ENCODE assay signal across 8 cellular contexts in genomic region chr11:125164091-125164421, GRCh38. TPM values are rescaled to one million over a fixed set of nuclear protein-coding genes. Genes with fewer than 3 reads are reported as not detected.
DNase-seq lines count a peak whose midpoint lies in the region; ATAC-seq and TF ChIP-seq lines count a peak whose summit lies in the region.

No MANE protein-coding gene starts in this region.

- 11% methylated on average over 8 of the region's 8 CpGs for WGBS in urinary bladder

- peak overlapping the region in 4 of 9 donors; percentile 28 to 78 (median 49) for H3K27ac Mint-ChIP-seq in naive thymus-derived CD4-positive, alpha-beta T cell

- intact Hi-C loops in left ventricle myocardium inferior (cut with micrococcal nuclease), result no loop called here
- intact Hi-C loops in Right ventricle myocardium superior (cut with DNase I), result loop anchor here (2.0 to 10.0 kb wide), 2 partner anchors 185 to 241 kb away; no protein-coding TSS in a partner anchor
- intact Hi-C loops in naive thymus-derived CD4-positive, alpha-beta T cell (cut with micrococcal nuclease), result loop anchor here (1.0 to 5.0 kb wide), 4 partner anchors 53 to 297 kb away; partner anchors contain the start of genes ROBO3 (in 1 of the 2) and TMEM218 (in 1 of the 2)

- no peak for TF ChIP-seq CTCF in left ventricle myocardium inferior (IDR thresholded peaks at IDR 0.05; ENCODE audit: borderline replicate concordance)

- POLR2A ChIA-PET in naive thymus-derived CD4-positive, alpha-beta T cell (lab: Charles Lee), result no interaction called here

- H3K4me3 Mint-ChIP-seq in naive thymus-derived CD4-positive, alpha-beta T cell, result peak overlapping the region; percentile 55 to 96 (median 79)

- CTCF ChIA-PET in naive thymus-derived CD4-positive, alpha-beta T cell (lab: Charles Lee), result interaction anchor here (0.7 kb wide), 1 partner anchor 78 kb away, joined by 3 read pairs; no protein-coding TSS in a partner anchor

- DNase-seq in left ventricle myocardium inferior (no peak), Right ventricle myocardium superior (no peak), caudate nucleus (lab: John Stamatoyannopoulos, UW) (no peak), OCI-M2 (lab: John Stamatoyannopoulos, UW; ENCODE audit: unreplicated experiment) (no peak), NCI-H2029 (lab: John Stamatoyannopoulos, UW) (no peak), NCI-H1436 treated with DMSO at 0.1 percent for 48 hours (lab: John Stamatoyannopoulos, UW) (no peak)
- DNase-seq in naive thymus-derived CD4-positive, alpha-beta T cell, result no peak

- H3K36me3 Mint-ChIP-seq in naive thymus-derived CD4-positive, alpha-beta T cell, result peaks cover 0 to 6% (median 0%) of the 10 kb centered on the region in 5 donors

- H3K36me3 ChIP-seq in left ventricle myocardium inferior (no peaks in the 10 kb centered on the region), urinary bladder (ENCODE audit: insufficient read depth) (no peaks in the 10 kb centered on the region)
- no peaks in the 10 kb centered on the region for H3K36me3 ChIP-seq in naive thymus-derived CD4-positive, alpha-beta T cell (ENCODE audit: control insufficient read depth in 2 of 3, insufficient read depth in 3 of 3, low read length in 3 of 3)

- peak overlapping the region; percentile 87 for H3K27ac ChIP-seq in left ventricle myocardium inferior (replicated peaks)
- H3K27ac ChIP-seq in caudate nucleus (ENCODE audit: low read depth, low read length), result peak overlapping the region; percentile 73
- H3K27ac ChIP-seq in naive thymus-derived CD4-positive, alpha-beta T cell (ENCODE audit: low read depth, low read length), result no peak overlapping the region
- peak overlapping the region; percentile 41 for H3K27ac ChIP-seq in urinary bladder (ENCODE audit: low read depth)

- H3K27me3 Mint-ChIP-seq in naive thymus-derived CD4-positive, alpha-beta T cell, result peaks cover 37 to 79% (median 53%) of the 10 kb centered on the region in 5 donors

- ATAC-seq in Right ventricle myocardium superior (ENCODE audit: poor library complexity), result no peak
- ATAC-seq in naive thymus-derived CD4-positive, alpha-beta T cell, result no peak

- peak overlapping the region; percentile 83 for H3K4me3 ChIP-seq in left ventricle myocardium inferior
- no peak overlapping the region for H3K4me3 ChIP-seq in naive thymus-derived CD4-positive, alpha-beta T cell (ENCODE audit: low read length)
- peak overlapping the region; percentile 73 for H3K4me3 ChIP-seq in urinary bladder (ENCODE audit: low read depth, low read length)

- peaks cover 15 to 23% (median 18%) of the 10 kb centered on the region in 7 donors for H3K4me1 Mint-ChIP-seq in naive thymus-derived CD4-positive, alpha-beta T cell

- peaks cover 53% of the 10 kb centered on the region for H3K4me1 ChIP-seq in left ventricle myocardium inferior
- H3K4me1 ChIP-seq in naive thymus-derived CD4-positive, alpha-beta T cell (ENCODE audit: control insufficient read depth in 2 of 2, insufficient read depth in 2 of 2, low read length in 2 of 2), result peaks cover 12 to 17% of the 10 kb centered on the region in 2 donors
- no peaks in the 10 kb centered on the region for H3K4me1 ChIP-seq in urinary bladder (ENCODE audit: insufficient read depth)

- H3K27me3 ChIP-seq in left ventricle myocardium inferior (ENCODE audit: low read depth), result peaks cover 37% of the 10 kb centered on the region
- H3K27me3 ChIP-seq in naive thymus-derived CD4-positive, alpha-beta T cell (ENCODE audit: control insufficient read depth in 2 of 2, insufficient read depth in 2 of 2, low read length in 2 of 2), result peaks cover 7 to 23% of the 10 kb centered on the region in 2 donors

- no peaks in the 10 kb centered on the region for H3K9me3 ChIP-seq in left ventricle myocardium inferior (replicated peaks)
- H3K9me3 ChIP-seq in naive thymus-derived CD4-positive, alpha-beta T cell (ENCODE audit: control insufficient read depth in 2 of 3, low read length in 3 of 3), result no peaks in the 10 kb centered on the region

- H3K9me3 Mint-ChIP-seq in naive thymus-derived CD4-positive, alpha-beta T cell, result no peaks in the 10 kb centered on the region

RNA-seq across cellular contexts. Expression of gene PKNOX2, which starts 0.5 kb away (rescaled TPM):
- total RNA-seq in left ventricle myocardium inferior (6.2 TPM), Right ventricle myocardium superior (5.8 TPM), urinary bladder (6.5 TPM)
- total RNA-seq in naive thymus-derived CD4-positive, alpha-beta T cell, result not detected
- not detected for polyA plus RNA-seq in naive thymus-derived CD4-positive, alpha-beta T cell
- polyA plus RNA-seq in urinary bladder, result 4.7 TPM

RNA-seq across cellular contexts. Expression of gene TMEM218, which starts 52.6 kb away (rescaled TPM):
- total RNA-seq in left ventricle myocardium inferior (6.2 TPM), Right ventricle myocardium superior (6.7 TPM), urinary bladder (38.5 TPM)
- total RNA-seq in naive thymus-derived CD4-positive, alpha-beta T cell, result 10 to 100 TPM; 10.2 to 18.5 (median 13.9) TPM
- polyA plus RNA-seq in naive thymus-derived CD4-positive, alpha-beta T cell, result 10 to 100 TPM; 34.5 to 36.1 TPM
- 35.3 TPM for polyA plus RNA-seq in urinary bladder
